In the genomic region with DNA sequence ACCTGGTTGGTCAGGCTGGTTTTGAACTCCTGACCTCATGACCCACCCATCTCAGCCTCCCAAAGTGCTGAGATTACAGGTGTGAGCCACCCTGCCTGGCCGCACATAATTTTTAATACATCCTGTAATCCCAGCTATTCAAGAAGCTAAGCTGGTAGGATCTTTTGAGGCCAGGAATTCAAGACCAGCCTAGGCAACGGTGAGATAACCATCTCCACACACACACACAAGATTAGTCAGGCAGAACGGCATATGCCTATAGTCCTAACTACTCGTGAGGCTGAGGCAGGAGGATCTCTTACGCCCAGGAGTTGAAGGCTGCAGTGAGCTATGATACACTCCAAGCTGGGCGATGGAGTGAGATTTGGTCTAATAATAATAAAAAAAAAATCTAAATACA, we compare ENCODE assay signal across 24 cellular contexts.
DNase-seq lines count a peak whose midpoint lies in the region; FAIRE-seq lines count a peak whose summit lies in the region.
"Had no signal": no experiment of that assay in that cellular context is flagged by ENCODE, and none has a peak within 500 bp of the region (broad histone marks: within the 10 kb centered on the region; RNA-seq: fewer than 3 reads in every experiment).

No MANE protein-coding gene starts in this region.

- H3K23ac ChIP-seq in trophoblast cell (ENCODE audit: low read length): no peak overlapping the region

- H4K91ac ChIP-seq in trophoblast cell (ENCODE audit: low read depth, low read length): no peak overlapping the region

- H3K36me3 ChIP-seq in trophoblast cell (ENCODE audit: control insufficient read depth in 1 of 2, insufficient read depth in 2 of 2, low read length in 2 of 2): no peaks in the 10 kb centered on the region
- H3K36me3 ChIP-seq: BE2C, BLaER1 had no signal

- H3K18ac ChIP-seq in trophoblast cell (ENCODE audit: low read length): no peak overlapping the region

- no peak overlapping the region for H4K12ac ChIP-seq in trophoblast cell (ENCODE audit: low read depth, low read length)

- no peak overlapping the region for H3K4me2 ChIP-seq in trophoblast cell (ENCODE audit: low read length)
- H3K4me2 ChIP-seq: BLaER1 had no signal

- H3K79me2 ChIP-seq in trophoblast cell (ENCODE audit: control insufficient read depth, insufficient read depth, low read length, poor library complexity): no peaks in the 10 kb centered on the region

- no peak overlapping the region for H2AFZ ChIP-seq in trophoblast cell (ENCODE audit: insufficient read depth, low read length, poor library complexity)

- H3K9me3 ChIP-seq in trophoblast cell (ENCODE audit: insufficient read depth, low read depth, low read length): no peaks in the 10 kb centered on the region
- H3K9me3 ChIP-seq: BLaER1 had no signal

- FAIRE-seq in HTR-8/SVneo (lab: Jason Lieb, UNC): peak; percentile 64
- FAIRE-seq: A204.1, G401.6, GM12891, GM19239 had no signal

- H3K27me3 ChIP-seq in trophoblast cell (ENCODE audit: insufficient read depth, low read length): no peaks in the 10 kb centered on the region
- H3K27me3 ChIP-seq: BE2C, BLaER1 had no signal

- no peak for DNase-seq in HTR-8/SVneo (ENCODE audit: insufficient read length, low spot score)
- peak; percentile 12 for DNase-seq in SK-N-DZ (ENCODE audit: low spot score)
- DNase-seq in trophoblast cell: peak; percentile 59 to 70
- DNase-seq in stimulated activated CD4-positive, alpha-beta T cell treated with anti-CD3 and anti-CD28 coated beads, Interleukin-2, amount 100 ng/mL, for 24 hours: no peak
- no peak for DNase-seq in DMS79 (lab: John Stamatoyannopoulos, UW)
- no peak for DNase-seq in NCI-H1436 (lab: John Stamatoyannopoulos, UW)
- DNase-seq: 8988T; ACHN; BE2C; C1 segment of cervical spinal cord; CD4-positive, alpha-beta memory T cell; CD4-positive, CD25-positive, alpha-beta regulatory T cell; CD8-positive, alpha-beta memory T cell; COR-L47; DMS 273 treated with DMSO at 0.1 percent for 48 hours; DMS153; DMS53; DMS79 treated with DMSO at 0.1 percent for 48 hours; GF-D8 had no signal

- H3K4ac ChIP-seq in trophoblast cell (ENCODE audit: low read depth, low read length): no peak overlapping the region

- H3K4me3 ChIP-seq in trophoblast cell (ENCODE audit: low read depth, low read length): no peak overlapping the region
- H3K4me3 ChIP-seq: BLaER1 had no signal

- no CpG with 5 or more reads among the region's 6 CpGs for WGBS in trophoblast cell (ENCODE audit: extremely low coverage, insufficient coverage, insufficient read length)

- H2BK5ac ChIP-seq in trophoblast cell (ENCODE audit: low read depth, low read length, poor library complexity): no peak overlapping the region

- H3K79me1 ChIP-seq in trophoblast cell (ENCODE audit: low read length): no peaks in the 10 kb centered on the region

- H3K9ac ChIP-seq in trophoblast cell (ENCODE audit: low read length): no peak overlapping the region
- H3K9ac ChIP-seq: BLaER1 had no signal

- H3K27ac ChIP-seq in trophoblast cell (ENCODE audit: low read depth, low read length): no peak overlapping the region
- H3K27ac ChIP-seq: BLaER1 had no signal

- H3K4me1 ChIP-seq in trophoblast cell (ENCODE audit: control insufficient read depth in 1 of 2, insufficient read depth in 2 of 2, low read length in 2 of 2): no peaks in the 10 kb centered on the region
- H3K4me1 ChIP-seq: BLaER1 had no signal

- H3K14ac ChIP-seq in trophoblast cell (ENCODE audit: low read length): no peak overlapping the region

- H4K8ac ChIP-seq in trophoblast cell (ENCODE audit: low read depth, low read length): no peak overlapping the region

- H2BK12ac ChIP-seq in trophoblast cell (ENCODE audit: low read length): no peak overlapping the region

- H2AK5ac ChIP-seq in trophoblast cell (ENCODE audit: low read length): no peak overlapping the region

- H2BK120ac ChIP-seq in trophoblast cell (ENCODE audit: insufficient read depth, low read length, poor library complexity): no peak overlapping the region

Comparison
In these comparisons a context has a peak if more than half of its experiments do, and no peak if none do; other contexts are left out.
1. DNase-seq: peak in SK-N-DZ (single experiment) and trophoblast cell (2 of 2); none in HTR-8/SVneo (single experiment), stimulated activated CD4-positive, alpha-beta T cell treated with anti-CD3 and anti-CD28 coated beads, Interleukin-2, amount 100 ng/mL, for 24 hours (0 of 2), DMS79 (single experiment) and NCI-H1436 (single experiment).